1 cellular context compared by ENCODE assay signal in genomic region chr1:161091796-161092507, GRCh38.
TF ChIP-seq lines count a peak whose summit lies in the region.

No MANE protein-coding gene starts in this region.

TF ChIP-seq in HCT116, 20 proteins besides CTCF, POLR2A, EP300 and RAD21 (continued from another document):
- TF ChIP-seq ZBTB33 (IDR thresholded peaks at IDR 0.05; ENCODE audit: extremely low read depth, insufficient replicate concordance, low read length), result no peak
- no peak for TF ChIP-seq FOSL1 (IDR thresholded peaks at IDR 0.05; ENCODE audit: low read depth)
- no peak for TF ChIP-seq ZNF274 (IDR thresholded peaks at IDR 0.05; ENCODE audit: low read depth, low read length)
- TF ChIP-seq, protein P1, sequence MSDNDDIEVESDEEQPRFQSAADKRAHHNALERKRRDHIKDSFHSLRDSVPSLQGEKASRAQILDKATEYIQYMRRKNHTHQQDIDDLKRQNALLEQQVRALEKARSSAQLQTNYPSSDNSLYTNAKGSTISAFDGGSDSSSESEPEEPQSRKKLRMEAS (IDR thresholded peaks at IDR 0.05), result no peak
- TF ChIP-seq CEBPB (IDR thresholded peaks at IDR 0.05; ENCODE audit: low read depth), result no peak
- TF ChIP-seq TCF7L2 (IDR thresholded peaks at IDR 0.05; ENCODE audit: borderline replicate concordance, extremely low read depth, insufficient read depth, insufficient read length), result no peak
- TF ChIP-seq EZH2 (IDR thresholded peaks at IDR 0.05), result no peak
- no peak for TF ChIP-seq EZH2phosphoT487 (IDR thresholded peaks at IDR 0.05; ENCODE audit: borderline replicate concordance)
- no peak for TF ChIP-seq SRF (IDR thresholded peaks at IDR 0.05; ENCODE audit: low read depth)
- TF ChIP-seq POLR2AphosphoS5 (IDR thresholded peaks at IDR 0.05; ENCODE audit: low read depth, low read length), result no peak
- TF ChIP-seq SIN3A (IDR thresholded peaks at IDR 0.05; ENCODE audit: low read depth), result no peak
- TF ChIP-seq EGR1 (IDR thresholded peaks at IDR 0.05; ENCODE audit: low read depth), result no peak
- TF ChIP-seq, protein P2, sequence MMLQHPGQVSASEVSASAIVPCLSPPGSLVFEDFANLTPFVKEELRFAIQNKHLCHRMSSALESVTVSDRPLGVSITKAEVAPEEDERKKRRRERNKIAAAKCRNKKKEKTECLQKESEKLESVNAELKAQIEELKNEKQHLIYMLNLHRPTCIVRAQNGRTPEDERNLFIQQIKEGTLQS (IDR thresholded peaks at IDR 0.05), result no peak
- TF ChIP-seq YY1 (IDR thresholded peaks at IDR 0.05; ENCODE audit: extremely low read depth, insufficient replicate concordance, low read depth, low read length), result no peak
- TF ChIP-seq ELF1 (IDR thresholded peaks at IDR 0.05; ENCODE audit: borderline replicate concordance, low read depth), result no peak
- TF ChIP-seq SP1 (IDR thresholded peaks at IDR 0.05; ENCODE audit: low read depth), result no peak
- TF ChIP-seq CBX3 (IDR thresholded peaks at IDR 0.05; ENCODE audit: low read depth), result no peak
- TF ChIP-seq ZFX (IDR thresholded peaks at IDR 0.05), result no peak
